Comparison of ENCODE assay signal across 1 cellular context in the genomic region with DNA sequence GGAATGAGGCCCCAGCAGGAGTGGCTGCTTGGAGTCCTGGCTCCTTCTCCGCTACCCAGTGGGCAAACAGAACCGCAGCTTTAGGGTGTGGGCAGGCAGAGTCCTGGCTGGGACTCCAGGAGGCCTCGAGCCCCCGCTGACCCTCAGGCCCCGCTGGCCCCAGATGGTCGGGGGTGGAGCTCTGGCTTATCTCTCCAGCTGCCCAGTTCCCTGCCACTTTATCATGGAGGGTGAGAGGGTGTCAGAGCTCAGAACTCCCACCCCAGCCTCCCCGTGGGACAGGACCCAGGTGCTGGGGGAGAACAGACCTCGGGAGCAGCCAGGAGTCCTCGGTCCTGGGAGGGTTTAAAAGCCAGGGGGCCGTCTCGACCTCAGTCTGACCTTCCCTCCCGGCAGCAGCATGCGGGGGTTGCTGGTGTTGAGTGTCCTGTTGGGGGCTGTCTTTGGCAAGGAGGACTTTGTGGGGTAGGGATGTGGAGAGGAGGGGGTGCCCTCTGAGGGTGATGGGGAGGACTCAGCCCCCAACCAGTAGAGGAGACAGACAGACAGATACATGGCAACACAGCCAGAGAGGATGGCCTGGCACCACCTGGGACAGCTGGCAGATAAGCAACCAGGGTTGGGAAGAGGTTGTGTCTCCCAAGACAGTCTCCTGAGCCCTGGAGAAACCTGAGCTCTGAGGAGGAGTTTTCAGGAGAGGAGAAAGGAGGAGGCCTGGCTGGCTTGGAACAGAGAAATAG.
TF ChIP-seq lines count a peak whose summit lies in the region.

A gene (plus strand): TSS at position 374 of the 740 bp plus-strand sequence. CDS start 27 bp downstream, at position 401.

TF ChIP-seq in H1, 55 proteins besides CTCF, POLR2A, EP300 and RAD21:
- TF ChIP-seq SP4 (IDR thresholded peaks at IDR 0.05; ENCODE audit: low read length) (no peak), RNF2 (IDR thresholded peaks at IDR 0.05; ENCODE audit: borderline replicate concordance, low read depth, low read length, missing control alignments, poor library complexity, severe bottlenecking) (no peak), KDM4A (IDR thresholded peaks at IDR 0.05; ENCODE audit: low read depth, low read length, severe bottlenecking) (no peak), BCL11A (IDR thresholded peaks at IDR 0.05; ENCODE audit: low read depth in 2 of 2, low read length in 2 of 2) (no peak), SP2 (IDR thresholded peaks at IDR 0.05; ENCODE audit: low read length) (no peak), TAF1 (IDR thresholded peaks at IDR 0.05; ENCODE audit: low read depth, low read length) (no peak), CHD2 (IDR thresholded peaks at IDR 0.05; ENCODE audit: low read length) (no peak), CBX8 (IDR thresholded peaks at IDR 0.05; ENCODE audit: borderline replicate concordance, low read depth, low read length) (no peak), CEBPB (IDR thresholded peaks at IDR 0.05; ENCODE audit: low read depth, low read length) (no peak), RBBP5 (IDR thresholded peaks at IDR 0.05; ENCODE audit: borderline replicate concordance, low read depth, low read length) (no peak), SIRT6 (IDR thresholded peaks at IDR 0.05; ENCODE audit: low read length) (no peak), MAFK (IDR thresholded peaks at IDR 0.05; ENCODE audit: low read depth, low read length) (no peak), SIN3A (conservative IDR thresholded peaks at IDR 0.05 in 1 of 2, IDR thresholded peaks at IDR 0.05 in 1 of 2; ENCODE audit: low read depth in 1 of 2, low read length in 2 of 2) (no peak), ZNF274 (IDR thresholded peaks at IDR 0.05; ENCODE audit: borderline replicate concordance, extremely low read depth, low read length) (no peak), JUND (IDR thresholded peaks at IDR 0.05; ENCODE audit: low read length) (no peak), EGR1 (IDR thresholded peaks at IDR 0.05; ENCODE audit: borderline replicate concordance, low read depth, low read length) (no peak), NANOG (IDR thresholded peaks at IDR 0.05; ENCODE audit: insufficient read depth, low read depth, low read length, poor library complexity, severe bottlenecking) (no peak)
- TF ChIP-seq, protein P1, sequence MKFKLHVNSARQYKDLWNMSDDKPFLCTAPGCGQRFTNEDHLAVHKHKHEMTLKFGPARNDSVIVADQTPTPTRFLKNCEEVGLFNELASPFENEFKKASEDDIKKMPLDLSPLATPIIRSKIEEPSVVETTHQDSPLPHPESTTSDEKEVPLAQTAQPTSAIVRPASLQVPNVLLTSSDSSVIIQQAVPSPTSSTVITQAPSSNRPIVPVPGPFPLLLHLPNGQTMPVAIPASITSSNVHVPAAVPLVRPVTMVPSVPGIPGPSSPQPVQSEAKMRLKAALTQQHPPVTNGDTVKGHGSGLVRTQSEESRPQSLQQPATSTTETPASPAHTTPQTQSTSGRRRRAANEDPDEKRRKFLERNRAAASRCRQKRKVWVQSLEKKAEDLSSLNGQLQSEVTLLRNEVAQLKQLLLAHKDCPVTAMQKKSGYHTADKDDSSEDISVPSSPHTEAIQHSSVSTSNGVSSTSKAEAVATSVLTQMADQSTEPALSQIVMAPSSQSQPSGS (IDR thresholded peaks at IDR 0.05; ENCODE audit: low read length), result no peak
- TF ChIP-seq, protein P2, sequence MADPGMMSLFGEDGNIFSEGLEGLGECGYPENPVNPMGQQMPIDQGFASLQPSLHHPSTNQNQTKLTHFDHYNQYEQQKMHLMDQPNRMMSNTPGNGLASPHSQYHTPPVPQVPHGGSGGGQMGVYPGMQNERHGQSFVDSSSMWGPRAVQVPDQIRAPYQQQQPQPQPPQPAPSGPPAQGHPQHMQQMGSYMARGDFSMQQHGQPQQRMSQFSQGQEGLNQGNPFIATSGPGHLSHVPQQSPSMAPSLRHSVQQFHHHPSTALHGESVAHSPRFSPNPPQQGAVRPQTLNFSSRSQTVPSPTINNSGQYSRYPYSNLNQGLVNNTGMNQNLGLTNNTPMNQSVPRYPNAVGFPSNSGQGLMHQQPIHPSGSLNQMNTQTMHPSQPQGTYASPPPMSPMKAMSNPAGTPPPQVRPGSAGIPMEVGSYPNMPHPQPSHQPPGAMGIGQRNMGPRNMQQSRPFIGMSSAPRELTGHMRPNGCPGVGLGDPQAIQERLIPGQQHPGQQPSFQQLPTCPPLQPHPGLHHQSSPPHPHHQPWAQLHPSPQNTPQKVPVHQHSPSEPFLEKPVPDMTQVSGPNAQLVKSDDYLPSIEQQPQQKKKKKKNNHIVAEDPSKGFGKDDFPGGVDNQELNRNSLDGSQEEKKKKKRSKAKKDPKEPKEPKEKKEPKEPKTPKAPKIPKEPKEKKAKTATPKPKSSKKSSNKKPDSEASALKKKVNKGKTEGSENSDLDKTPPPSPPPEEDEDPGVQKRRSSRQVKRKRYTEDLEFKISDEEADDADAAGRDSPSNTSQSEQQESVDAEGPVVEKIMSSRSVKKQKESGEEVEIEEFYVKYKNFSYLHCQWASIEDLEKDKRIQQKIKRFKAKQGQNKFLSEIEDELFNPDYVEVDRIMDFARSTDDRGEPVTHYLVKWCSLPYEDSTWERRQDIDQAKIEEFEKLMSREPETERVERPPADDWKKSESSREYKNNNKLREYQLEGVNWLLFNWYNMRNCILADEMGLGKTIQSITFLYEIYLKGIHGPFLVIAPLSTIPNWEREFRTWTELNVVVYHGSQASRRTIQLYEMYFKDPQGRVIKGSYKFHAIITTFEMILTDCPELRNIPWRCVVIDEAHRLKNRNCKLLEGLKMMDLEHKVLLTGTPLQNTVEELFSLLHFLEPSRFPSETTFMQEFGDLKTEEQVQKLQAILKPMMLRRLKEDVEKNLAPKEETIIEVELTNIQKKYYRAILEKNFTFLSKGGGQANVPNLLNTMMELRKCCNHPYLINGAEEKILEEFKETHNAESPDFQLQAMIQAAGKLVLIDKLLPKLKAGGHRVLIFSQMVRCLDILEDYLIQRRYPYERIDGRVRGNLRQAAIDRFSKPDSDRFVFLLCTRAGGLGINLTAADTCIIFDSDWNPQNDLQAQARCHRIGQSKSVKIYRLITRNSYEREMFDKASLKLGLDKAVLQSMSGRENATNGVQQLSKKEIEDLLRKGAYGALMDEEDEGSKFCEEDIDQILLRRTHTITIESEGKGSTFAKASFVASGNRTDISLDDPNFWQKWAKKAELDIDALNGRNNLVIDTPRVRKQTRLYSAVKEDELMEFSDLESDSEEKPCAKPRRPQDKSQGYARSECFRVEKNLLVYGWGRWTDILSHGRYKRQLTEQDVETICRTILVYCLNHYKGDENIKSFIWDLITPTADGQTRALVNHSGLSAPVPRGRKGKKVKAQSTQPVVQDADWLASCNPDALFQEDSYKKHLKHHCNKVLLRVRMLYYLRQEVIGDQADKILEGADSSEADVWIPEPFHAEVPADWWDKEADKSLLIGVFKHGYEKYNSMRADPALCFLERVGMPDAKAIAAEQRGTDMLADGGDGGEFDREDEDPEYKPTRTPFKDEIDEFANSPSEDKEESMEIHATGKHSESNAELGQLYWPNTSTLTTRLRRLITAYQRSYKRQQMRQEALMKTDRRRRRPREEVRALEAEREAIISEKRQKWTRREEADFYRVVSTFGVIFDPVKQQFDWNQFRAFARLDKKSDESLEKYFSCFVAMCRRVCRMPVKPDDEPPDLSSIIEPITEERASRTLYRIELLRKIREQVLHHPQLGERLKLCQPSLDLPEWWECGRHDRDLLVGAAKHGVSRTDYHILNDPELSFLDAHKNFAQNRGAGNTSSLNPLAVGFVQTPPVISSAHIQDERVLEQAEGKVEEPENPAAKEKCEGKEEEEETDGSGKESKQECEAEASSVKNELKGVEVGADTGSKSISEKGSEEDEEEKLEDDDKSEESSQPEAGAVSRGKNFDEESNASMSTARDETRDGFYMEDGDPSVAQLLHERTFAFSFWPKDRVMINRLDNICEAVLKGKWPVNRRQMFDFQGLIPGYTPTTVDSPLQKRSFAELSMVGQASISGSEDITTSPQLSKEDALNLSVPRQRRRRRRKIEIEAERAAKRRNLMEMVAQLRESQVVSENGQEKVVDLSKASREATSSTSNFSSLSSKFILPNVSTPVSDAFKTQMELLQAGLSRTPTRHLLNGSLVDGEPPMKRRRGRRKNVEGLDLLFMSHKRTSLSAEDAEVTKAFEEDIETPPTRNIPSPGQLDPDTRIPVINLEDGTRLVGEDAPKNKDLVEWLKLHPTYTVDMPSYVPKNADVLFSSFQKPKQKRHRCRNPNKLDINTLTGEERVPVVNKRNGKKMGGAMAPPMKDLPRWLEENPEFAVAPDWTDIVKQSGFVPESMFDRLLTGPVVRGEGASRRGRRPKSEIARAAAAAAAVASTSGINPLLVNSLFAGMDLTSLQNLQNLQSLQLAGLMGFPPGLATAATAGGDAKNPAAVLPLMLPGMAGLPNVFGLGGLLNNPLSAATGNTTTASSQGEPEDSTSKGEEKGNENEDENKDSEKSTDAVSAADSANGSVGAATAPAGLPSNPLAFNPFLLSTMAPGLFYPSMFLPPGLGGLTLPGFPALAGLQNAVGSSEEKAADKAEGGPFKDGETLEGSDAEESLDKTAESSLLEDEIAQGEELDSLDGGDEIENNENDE (IDR thresholded peaks at IDR 0.05; ENCODE audit: insufficient replicate concordance, low read length), result no peak
- TF ChIP-seq, protein P3, sequence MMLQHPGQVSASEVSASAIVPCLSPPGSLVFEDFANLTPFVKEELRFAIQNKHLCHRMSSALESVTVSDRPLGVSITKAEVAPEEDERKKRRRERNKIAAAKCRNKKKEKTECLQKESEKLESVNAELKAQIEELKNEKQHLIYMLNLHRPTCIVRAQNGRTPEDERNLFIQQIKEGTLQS (IDR thresholded peaks at IDR 0.05; ENCODE audit: insufficient read depth, low read depth, low read length), result no peak
